9 cellular contexts compared by ENCODE assay signal in the genomic region with DNA sequence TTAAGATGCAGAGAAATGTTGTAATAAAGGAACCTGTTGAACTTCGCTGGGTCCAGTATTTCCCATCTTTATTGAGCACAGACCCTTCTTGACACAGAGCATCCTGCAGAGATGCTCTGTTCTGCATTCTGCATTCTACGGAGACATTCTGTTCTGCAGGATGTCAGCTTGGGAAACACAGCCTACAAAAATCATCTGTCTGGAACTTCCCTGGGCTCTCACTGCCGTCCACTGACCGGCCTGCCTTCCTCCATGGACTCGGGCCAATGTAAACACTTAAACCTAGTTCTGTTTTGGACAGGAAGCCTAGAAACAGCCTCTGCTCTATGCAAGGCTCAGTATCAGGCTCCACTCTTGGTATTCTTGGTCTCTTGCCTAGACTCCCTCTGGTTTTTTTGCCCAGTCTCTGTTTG.
DNase-seq lines count a peak whose midpoint lies in the region; ATAC-seq lines count a peak whose summit lies in the region.
"Had no signal": no experiment of that assay in that cellular context is flagged by ENCODE, and none has a peak within 500 bp of the region (broad histone marks: within the 10 kb centered on the region; RNA-seq: fewer than 3 reads in every experiment).

No MANE protein-coding gene starts in this region.

- H3K4me3 ChIP-seq in esophagus (ENCODE audit: low read depth in 1 of 2, low read length in 2 of 2): no peak overlapping the region

- peaks cover 2 to 16% of the 10 kb centered on the region in 2 donors for H3K4me1 ChIP-seq in esophagus (ENCODE audit: control insufficient read depth in 2 of 2, insufficient read depth in 2 of 2, low read length in 1 of 2)

- H3K36me3 ChIP-seq in esophagus (ENCODE audit: control insufficient read depth in 2 of 2, insufficient read depth in 2 of 2, low read length in 1 of 2): no peaks in the 10 kb centered on the region

- no peaks in the 10 kb centered on the region for H3K27me3 ChIP-seq in esophagus (ENCODE audit: control insufficient read depth in 1 of 2, insufficient read depth in 2 of 2, low read length in 2 of 2)

- H3K9me3 ChIP-seq in esophagus (ENCODE audit: control insufficient read depth in 2 of 2, insufficient read depth in 1 of 2, low read depth in 1 of 2, low read length in 1 of 2): no peaks in the 10 kb centered on the region

- peak overlapping the region; percentile 94 to 96 for H3K27ac ChIP-seq in esophagus (ENCODE audit: low read depth in 2 of 2, low read length in 1 of 2)

- WGBS in esophagus, 2 donors: 37% methylated on average over 5 of the region's 5 CpGs

- ATAC-seq in HG03565 (IDR thresholded peaks at IDR 0.05; ENCODE audit: unreplicated experiment) (no peak), GM18867 (IDR thresholded peaks at IDR 0.05; ENCODE audit: unreplicated experiment) (no peak)

- DNase-seq in A172 (ENCODE audit: low spot score): peak; percentile 83
- DNase-seq in NCI-H774 (lab: John Stamatoyannopoulos, UW): peak; percentile 37
- DNase-seq in myocyte (ENCODE audit: low read depth): peak; percentile 69
- DNase-seq in NCI-H2227 (lab: John Stamatoyannopoulos, UW; ENCODE audit: unreplicated experiment): no peak
- no peak for DNase-seq in GF-D8 (lab: John Stamatoyannopoulos, UW)
- DNase-seq: activated CD4-positive, alpha-beta memory T cell treated with anti-CD3 and anti-CD28 coated beads, Interleukin-2, amount 10 ng/mL, durations not matched to agents 7 days and 5 days had no signal

Comparison
In these comparisons a context has a peak if more than half of its experiments do, and no peak if none do; other contexts are left out.
1. DNase-seq: peak in A172 (single experiment), NCI-H774 (single experiment) and myocyte (single experiment); none in NCI-H2227 (single experiment) and GF-D8 (single experiment).